Comparison of ENCODE assay signal across 16 cellular contexts in genomic region chr6:165571068-165571682, GRCh38.
DNase-seq lines count a peak whose midpoint lies in the region; ATAC-seq and TF ChIP-seq lines count a peak whose summit lies in the region.
"Had no signal": no experiment of that assay in that cellular context is flagged by ENCODE, and none has a peak within 500 bp of the region (broad histone marks: within the 10 kb centered on the region; RNA-seq: fewer than 3 reads in every experiment).

No MANE protein-coding gene starts in this region.

- H3K4me1 Mint-ChIP-seq in endodermal cell: peaks cover 22% of the 10 kb centered on the region
- H3K4me1 Mint-ChIP-seq: CD4-positive, alpha-beta memory T cell had no signal

- H3K79me2 ChIP-seq in Karpas-422 (ENCODE audit: low read length): no peaks in the 10 kb centered on the region

- no peak overlapping the region for H3K4me3 Mint-ChIP-seq in endodermal cell
- H3K4me3 Mint-ChIP-seq: CD4-positive, alpha-beta memory T cell had no signal

- TF ChIP-seq CTCF in endodermal cell (conservative IDR thresholded peaks at IDR 0.05) (no peak), omental fat pad (IDR thresholded peaks at IDR 0.05) (no peak)

- H3K27me3 ChIP-seq in Karpas-422 (ENCODE audit: low read length): no peaks in the 10 kb centered on the region
- H3K27me3 ChIP-seq in endodermal cell (ENCODE audit: control insufficient read depth, insufficient read depth, low read length, poor library complexity, severe bottlenecking): no peaks in the 10 kb centered on the region
- H3K27me3 ChIP-seq: neutrophil, spleen had no signal

- no peaks in the 10 kb centered on the region for H3K36me3 ChIP-seq in Karpas-422 (ENCODE audit: insufficient read depth, low read length)
- peaks cover 26% of the 10 kb centered on the region for H3K36me3 ChIP-seq in endodermal cell (ENCODE audit: control insufficient read depth, insufficient read depth, low read length)
- H3K36me3 ChIP-seq: neutrophil, spleen had no signal

- no peaks in the 10 kb centered on the region for H3K27me3 Mint-ChIP-seq in endodermal cell (ENCODE audit: insufficient read depth)
- H3K27me3 Mint-ChIP-seq: CD4-positive, alpha-beta memory T cell had no signal

- no peak overlapping the region for H2AFZ ChIP-seq in Karpas-422 (ENCODE audit: low read length)

- peak overlapping the region; percentile 7 for H3K4me2 ChIP-seq in Karpas-422 (ENCODE audit: low read depth, low read length, poor library complexity, severe bottlenecking)

- DNase-seq in Karpas-422 (no peak), endodermal cell (no peak), omental fat pad (ENCODE audit: low spot score) (no peak), ecto neural progenitor cell (ENCODE audit: low spot score) (no peak), NCI-H146 treated with DMSO at 0.1 percent for 48 hours (lab: John Stamatoyannopoulos, UW; ENCODE audit: unreplicated experiment) (no peak)
- no peak for DNase-seq in activated naive CD4-positive, alpha-beta T cell treated with anti-CD3 and anti-CD28 coated beads, Interleukin-2, amount 50 U/mL, for 16 hours
- DNase-seq: activated CD4-positive, alpha-beta T cell treated with anti-CD3 and anti-CD28 coated beads for 4 hours; activated T-cell treated with anti-CD3 and anti-CD28 coated beads, Interleukin-2, amount 50 U/mL, for 48 hours; amniotic stem cell; CD4-positive, alpha-beta memory T cell; effector CD4-positive, alpha-beta T cell; head of caudate nucleus; spleen had no signal

- peak; percentile 14 for ATAC-seq in GM21367 (IDR thresholded peaks at IDR 0.05; ENCODE audit: unreplicated experiment)
- peak; percentile 16 for ATAC-seq in omental fat pad (ENCODE audit: low FRiP score)
- ATAC-seq in GM21423 (IDR thresholded peaks at IDR 0.05; ENCODE audit: unreplicated experiment): no peak

- 94 to 95% methylated on average over 2 of the region's 2 CpGs for WGBS in endodermal cell (ENCODE audit: insufficient coverage in 1 of 2, insufficient read length in 1 of 2), 2 experiments

- H3K4me1 ChIP-seq in Karpas-422 (ENCODE audit: low read length) (peaks cover 21% of the 10 kb centered on the region), endodermal cell (ENCODE audit: control insufficient read depth, insufficient read depth, low read length) (peaks cover 18% of the 10 kb centered on the region)

- H3K9me2 ChIP-seq in Karpas-422 (replicated peaks; ENCODE audit: insufficient read depth, low read length): no peaks in the 10 kb centered on the region

- H3K27ac Mint-ChIP-seq in endodermal cell: peak overlapping the region; percentile 14
- H3K27ac Mint-ChIP-seq: CD4-positive, alpha-beta memory T cell had no signal

- H3K27ac ChIP-seq in Karpas-422 (ENCODE audit: low read length) (peak overlapping the region; percentile 6; the same call in 1 of the 2 replicates), endodermal cell (ENCODE audit: low read depth, low read length) (peak overlapping the region; percentile 16)
- H3K27ac ChIP-seq: neutrophil, spleen had no signal

- H3K9me3 Mint-ChIP-seq in endodermal cell: peaks cover 5% of the 10 kb centered on the region

- H3K4me3 ChIP-seq in Karpas-422 (ENCODE audit: low read length) (no peak overlapping the region), endodermal cell (ENCODE audit: low read length) (peak overlapping the region; percentile 48)
- H3K4me3 ChIP-seq: spleen had no signal

- H3K9me3 ChIP-seq in Karpas-422 (ENCODE audit: low read length) (no peaks in the 10 kb centered on the region), endodermal cell (ENCODE audit: control insufficient read depth, low read length) (peaks cover 30% of the 10 kb centered on the region)
- H3K9me3 ChIP-seq: neutrophil, spleen had no signal

- peaks cover 11% of the 10 kb centered on the region for H3K36me3 Mint-ChIP-seq in endodermal cell (ENCODE audit: low read depth)
- H3K36me3 Mint-ChIP-seq: CD4-positive, alpha-beta memory T cell had no signal

- H3K9ac ChIP-seq in Karpas-422 (ENCODE audit: low read length) (no peak overlapping the region), endodermal cell (ENCODE audit: extremely low read depth, low read length, poor library complexity, severe bottlenecking) (peak overlapping the region; percentile 4)

- no peaks in the 10 kb centered on the region for H4K20me1 ChIP-seq in Karpas-422 (ENCODE audit: insufficient read depth, low read depth, low read length)
